Comparison of ENCODE assay signal across 20 cellular contexts in genomic region chr22:45262195-45262930, GRCh38. TPM values are rescaled to one million over a fixed set of nuclear protein-coding genes. Genes with fewer than 3 reads are reported as not detected.
A peak's percentile ranks its signal among the peaks of the same experiment; 100 is the strongest.
DNase-seq lines count a peak whose midpoint lies in the region; ATAC-seq, FAIRE-seq and TF ChIP-seq lines count a peak whose summit lies in the region.
"Had no signal": no experiment of that assay in that cellular context is flagged by ENCODE, and none has a peak within 500 bp of the region (broad histone marks: within the 10 kb centered on the region; RNA-seq: fewer than 3 reads in every experiment).

No MANE protein-coding gene starts in this region.

- CTCF ChIA-PET in GM12878 (lab: Yijun Ruan, JAX), result interaction anchor here (0.6 to 3.0 kb wide), 12 partner anchors 10 to 175 kb away, joined by 3 to 13 read pairs (median 4); no protein-coding TSS in a partner anchor
- CTCF ChIA-PET in WTC11 (lab: Charles Lee), result interaction anchor here (0.9 to 3.1 kb wide), 3 partner anchors 54 to 179 kb away, joined by 3 to 12 read pairs (median 3); no protein-coding TSS in a partner anchor

- TF ChIP-seq POLR2A in GM12878 (IDR thresholded peaks at IDR 0.05; ENCODE audit: low read depth, low read length), result no peak

- RAD21 ChIA-PET in GM12878 (lab: Charles Lee; ENCODE audit: unreplicated experiment), result interaction anchor here (0.5 to 3.4 kb wide), 11 partner anchors 16 to 176 kb away, joined by 3 to 28 read pairs (median 4); no protein-coding TSS in a partner anchor

- H3K4me3 ChIP-seq in GM12864 (ENCODE audit: low read depth, low read length) (peak overlapping the region; percentile 26), GM12878 (peak overlapping the region; percentile 26; the same call in 1 of the 2 replicates)
- H3K4me3 ChIP-seq: SK-N-MC, suprapubic skin had no signal

- no peak for FAIRE-seq in GM12878 (lab: Jason Lieb, UNC)

- in situ Hi-C loops in GM12878 (cut with MboI), result no loop called here

- 55% methylated on average over 13 of the region's 13 CpGs for WGBS in GM12878 (ENCODE audit: insufficient coverage, insufficient replicate concordance, low lambda C conversion rate, missing lambda C conversion rate)

- no peaks in the 10 kb centered on the region for H3K79me2 ChIP-seq in GM12878 (ENCODE audit: control insufficient read depth, insufficient read depth, low read length)

- H3K9me3 Mint-ChIP-seq in IgD-negative memory B cell (no peaks in the 10 kb centered on the region), WTC11 (peaks cover 7% of the 10 kb centered on the region)
- no peaks in the 10 kb centered on the region for H3K9me3 Mint-ChIP-seq in stimulated activated memory B cell treated with anti-CD40 and anti-IgM and Interleukin-4, amounts not matched to agents 10 μg/mL and 1 μg/mL and 100 μg/mL, for 72 hours

- H3K27ac ChIP-seq in GM12878 (ENCODE audit: control insufficient read depth, insufficient read depth), result peak overlapping the region; percentile 64; the same call in 1 of the 2 replicates
- H3K27ac ChIP-seq: SK-N-MC, suprapubic skin had no signal

- peak overlapping the region; percentile 89 for H3K4me2 ChIP-seq in GM12878 (ENCODE audit: control insufficient read depth, insufficient read depth)

- H3K27me3 Mint-ChIP-seq in IgD-negative memory B cell, result peaks cover 8% of the 10 kb centered on the region
- peaks cover 9% of the 10 kb centered on the region for H3K27me3 Mint-ChIP-seq in stimulated activated memory B cell treated with anti-CD40 and anti-IgM and Interleukin-4, amounts not matched to agents 10 μg/mL and 1 μg/mL and 100 μg/mL, for 72 hours
- H3K27me3 Mint-ChIP-seq in WTC11 (ENCODE audit: low read depth), result peaks cover 25% of the 10 kb centered on the region

- no peak for TF ChIP-seq EP300 in GM12878 (IDR thresholded peaks at IDR 0.05; ENCODE audit: borderline replicate concordance in 1 of 2, control insufficient read depth in 1 of 2, low read depth in 2 of 2, low read length in 2 of 2)

- no peak overlapping the region for H2AFZ ChIP-seq in GM12878 (ENCODE audit: control insufficient read depth, low read depth, low read length)

- H3K36me3 ChIP-seq in GM12878 (ENCODE audit: control insufficient read depth in 2 of 2, insufficient read depth in 2 of 2, low read length in 1 of 2), result no peaks in the 10 kb centered on the region
- H3K36me3 ChIP-seq: suprapubic skin had no signal

- H3K4me1 Mint-ChIP-seq in IgD-negative memory B cell (peaks cover 29 to 32% (median 30%) of the 10 kb centered on the region in 3 donors), WTC11 (peaks cover 14% of the 10 kb centered on the region)
- H3K4me1 Mint-ChIP-seq in stimulated activated memory B cell treated with anti-CD40 and anti-IgM and Interleukin-4, amounts not matched to agents 10 μg/mL and 1 μg/mL and 100 μg/mL, for 72 hours, result peaks cover 57% of the 10 kb centered on the region
- H3K4me1 Mint-ChIP-seq: endodermal cell had no signal

- peaks cover 34% of the 10 kb centered on the region for H3K4me1 ChIP-seq in GM12878 (ENCODE audit: control insufficient read depth, insufficient read depth, low read length)

- no peak for DNase-seq in GM12864 (ENCODE audit: low read depth)
- DNase-seq in GM12878 (ENCODE audit: low read depth, low spot score), result no peak
- no peak for DNase-seq in globus pallidus (ENCODE audit: low spot score)
- no peak for DNase-seq in WTC11 (ENCODE audit: low spot score)
- DNase-seq: activated CD4-positive, CD25-positive, alpha-beta regulatory T cell treated with anti-CD3 and anti-CD28 coated beads, Interleukin-2, amount 50 U/mL, for 72 hours; Calu3; endodermal cell; HFFc6; NCI-H748 treated with DMSO at 0.1 percent for 48 hours; occipital lobe had no signal

- H4K20me1 ChIP-seq in GM12878 (ENCODE audit: control insufficient read depth, insufficient read depth), result no peaks in the 10 kb centered on the region

- H3K36me3 Mint-ChIP-seq in IgD-negative memory B cell (no peaks in the 10 kb centered on the region), WTC11 (peaks cover 3% of the 10 kb centered on the region; the same call in 1 of the 2 replicates)
- no peaks in the 10 kb centered on the region for H3K36me3 Mint-ChIP-seq in stimulated activated memory B cell treated with anti-CD40 and anti-IgM and Interleukin-4, amounts not matched to agents 10 μg/mL and 1 μg/mL and 100 μg/mL, for 72 hours
- H3K36me3 Mint-ChIP-seq: activated naive CD8-positive, alpha-beta T cell had no signal

- POLR2A ChIA-PET in GM12878 (lab: Charles Lee) (interaction anchor here (1.0 to 1.5 kb wide), 3 partner anchors 10 to 27 kb away, joined by 3 to 6 read pairs (median 5); no protein-coding TSS in a partner anchor), WTC11 (lab: Charles Lee) (no interaction called here)

- H3K4me3 Mint-ChIP-seq in IgD-negative memory B cell (peak overlapping the region; percentile 67 to 94 (median 72)), WTC11 (no peak overlapping the region)
- peak overlapping the region; percentile 41 for H3K4me3 Mint-ChIP-seq in stimulated activated memory B cell treated with anti-CD40 and anti-IgM and Interleukin-4, amounts not matched to agents 10 μg/mL and 1 μg/mL and 100 μg/mL, for 72 hours
- H3K4me3 Mint-ChIP-seq: activated naive CD8-positive, alpha-beta T cell; endodermal cell; HFFc6 had no signal

- BruUV-seq in GM12878 (replicated peaks; lab: Mats Ljungman, UMichigan), result no TSS peak

- ATAC-seq in GM12878, result no peak; the same call in 2 of the 3 replicates
- no peak for ATAC-seq in stimulated activated memory B cell treated with anti-CD40 and anti-IgM and Interleukin-4, amounts not matched to agents 10 μg/mL and 1 μg/mL and 100 μg/mL, for 72 hours
- ATAC-seq in HG02884 (IDR thresholded peaks at IDR 0.05; ENCODE audit: unreplicated experiment), result no peak
- no peak for ATAC-seq in WTC11

- no peak for TF ChIP-seq RAD21 in GM12878 (IDR thresholded peaks at IDR 0.05; ENCODE audit: insufficient read depth, low read depth, low read length)

- no peak overlapping the region for H3K9ac ChIP-seq in GM12878 (ENCODE audit: control insufficient read depth, insufficient read depth, low read length)

- H3K27ac Mint-ChIP-seq in IgD-negative memory B cell (peak overlapping the region in 2 of 3 donors; percentile 23 to 82), WTC11 (no peak overlapping the region)
- H3K27ac Mint-ChIP-seq in stimulated activated memory B cell treated with anti-CD40 and anti-IgM and Interleukin-4, amounts not matched to agents 10 μg/mL and 1 μg/mL and 100 μg/mL, for 72 hours, result peak overlapping the region; percentile 76
- H3K27ac Mint-ChIP-seq: activated naive CD8-positive, alpha-beta T cell; endodermal cell; HFFc6 had no signal

- no peaks in the 10 kb centered on the region for H3K27me3 ChIP-seq in GM12878 (replicated peaks in 1 of 2; ENCODE audit: control insufficient read depth in 2 of 2, insufficient read depth in 2 of 2, low read length in 1 of 2)
- H3K27me3 ChIP-seq: suprapubic skin had no signal

- intact Hi-C loops in GM12878 (cut with micrococcal nuclease; ENCODE audit: unreplicated experiment), result loop anchor here (5.0 to 10.0 kb wide), 2 partner anchors 95 to 288 kb away; no protein-coding TSS in a partner anchor

- no peak for TF ChIP-seq CTCF in GM12864 (IDR thresholded peaks at IDR 0.05; ENCODE audit: low read depth, low read length, missing control alignments)
- no peak for TF ChIP-seq CTCF in GM12878 (IDR thresholded peaks at IDR 0.05 in 2 of 3, conservative IDR thresholded peaks at IDR 0.05 in 1 of 3; ENCODE audit: control insufficient read depth in 2 of 3, extremely low read depth in 1 of 3, insufficient read depth in 1 of 3, low read depth in 3 of 3, low read length in 3 of 3)
- TF ChIP-seq CTCF in WTC11 (IDR thresholded peaks at IDR 0.05), result no peak

- SMC1A ChIA-PET in GM12878 (lab: Charles Lee; ENCODE audit: uncharacterized antibody, unreplicated experiment), result interaction anchor here (0.9 to 3.6 kb wide), 10 partner anchors 7 to 160 kb away, joined by 3 to 32 read pairs (median 6); partner anchors contain the start of gene NUP50

- no peaks in the 10 kb centered on the region; the same call in 2 of the 3 replicates for H3K9me3 ChIP-seq in GM12878 (replicated peaks; ENCODE audit: control insufficient read depth, insufficient read depth, low read length)
- H3K9me3 ChIP-seq: suprapubic skin had no signal

RNA-seq across cellular contexts. Expression of gene KIAA0930, which starts 21.7 kb away (rescaled TPM):
- polyA plus RNA-seq in IgD-negative memory B cell, result 3.3 TPM
- total RNA-seq in GM12878 (2013; cell fraction: nucleolus; rRNA removed), result 25.3 and 27.5 TPM in 2 replicates
- total RNA-seq in GM12878 (2014; rRNA removed), result 99.8 and 102 TPM in 2 replicates
- 39.2 and 45.2 TPM in 2 replicates for total RNA-seq in GM12878 (2014; rRNA removed; fragmentation: Illumina TruSeq; extraction: Trizol)
- 125 and 127 TPM in 2 replicates for total RNA-seq in GM12878 (2021)
- 23.2 TPM for polyA plus RNA-seq in GM12878 (2011; ENCODE audit: low read depth)
- polyA plus RNA-seq in GM12878 (2011; rRNA removed), result 38.7 and 58.2 TPM in 2 replicates
- polyA plus RNA-seq in GM12878 (2011; cell fraction: cytosol; rRNA removed), result 79.0 and 81.0 TPM in 2 replicates
- 65.6 and 80.7 TPM in 2 replicates for polyA plus RNA-seq in GM12878 (2011; cell fraction: nucleus; rRNA removed)
- polyA plus RNA-seq in GM12878 (2012), result 57.8 and 60.4 TPM in 2 replicates
- 13.4 and 47.4 TPM in 2 replicates for polyA plus RNA-seq in GM12878 (2014; fragmentation: Illumina TruSeq; extraction: Trizol)
- 1 to 10 TPM; 3.6 to 9.2 TPM for polyA plus RNA-seq in GM12878 (2014; fragmentation: Nextera tagmentation; extraction: Ambion mirVana)
- polyA plus RNA-seq in GM12878 (2014; rRNA removed), result 114 and 120 TPM in 2 replicates
- 10 to 100 TPM; 14.2 to 16.3 TPM for polyA plus RNA-seq in GM12878 (2016; fragmentation: Nextera tagmentation; extraction: Ambion mirVana)
- 26.4 and 47.9 TPM in 2 replicates for polyA minus RNA-seq in GM12878 (2011; rRNA and poly(A)+ RNA removed)
- polyA minus RNA-seq in GM12878 (2011; cell fraction: cytosol; rRNA and poly(A)+ RNA removed), result 20.2 and 21.9 TPM in 2 replicates
- polyA minus RNA-seq in GM12878 (2011; cell fraction: nucleus; rRNA and poly(A)+ RNA removed), result 10.3 and 17.9 TPM in 2 replicates
- total RNA-seq in WTC11 (2021), result 53.2 to 62.1 TPM (median 57.6 TPM) in 3 replicates

RNA-seq across cellular contexts. Expression of gene UPK3A, which starts 22.4 kb away (rescaled TPM):
- polyA plus RNA-seq in IgD-negative memory B cell, result 1.5 TPM
- not detected in 2 replicates for total RNA-seq in GM12878 (2013; cell fraction: nucleolus; rRNA removed)
- total RNA-seq in GM12878 (2014; rRNA removed), result not detected in 2 replicates
- not detected in 2 replicates for total RNA-seq in GM12878 (2014; rRNA removed; fragmentation: Illumina TruSeq; extraction: Trizol)
- not detected in 2 replicates for total RNA-seq in GM12878 (2021)
- not detected for polyA plus RNA-seq in GM12878 (2011; ENCODE audit: low read depth)
- polyA plus RNA-seq in GM12878 (2011; rRNA removed), result not detected in 2 replicates
- polyA plus RNA-seq in GM12878 (2011; cell fraction: cytosol; rRNA removed), result not detected in 2 replicates
- not detected in 2 replicates for polyA plus RNA-seq in GM12878 (2011; cell fraction: nucleus; rRNA removed)
- 0.18 TPM in 1 of 2 replicates, not detected in the other for polyA plus RNA-seq in GM12878 (2012)
- not detected in 2 replicates for polyA plus RNA-seq in GM12878 (2014; fragmentation: Illumina TruSeq; extraction: Trizol)
- not detected for polyA plus RNA-seq in GM12878 (2014; fragmentation: Nextera tagmentation; extraction: Ambion mirVana)
- polyA plus RNA-seq in GM12878 (2014; rRNA removed), result not detected in 2 replicates
- not detected for polyA plus RNA-seq in GM12878 (2016; fragmentation: Nextera tagmentation; extraction: Ambion mirVana)
- not detected in 2 replicates for polyA minus RNA-seq in GM12878 (2011; rRNA and poly(A)+ RNA removed)
- not detected in 2 replicates for polyA minus RNA-seq in GM12878 (2011; cell fraction: cytosol; rRNA and poly(A)+ RNA removed)
- polyA minus RNA-seq in GM12878 (2011; cell fraction: nucleus; rRNA and poly(A)+ RNA removed), result not detected in 2 replicates
- 0.23 to 0.62 TPM (median 0.37 TPM) in 3 replicates for total RNA-seq in WTC11 (2021)
- total RNA-seq: activated CD8-positive, alpha-beta memory T cell treated with anti-CD3 and anti-CD28 coated beads for 36 hours; Calu3; endodermal cell; G401; HFFc6; occipital lobe; right cardiac atrium; suprapubic skin had no signal
- polyA plus RNA-seq: liver, right cardiac atrium had no signal

RNA-seq across cellular contexts. Expression of gene FAM118A, which starts 47.4 kb away (rescaled TPM):
- polyA plus RNA-seq in IgD-negative memory B cell, result 24.0 TPM
- total RNA-seq in GM12878 (2013; cell fraction: nucleolus; rRNA removed), result 527 and 548 TPM in 2 replicates
- total RNA-seq in GM12878 (2014; rRNA removed), result 59.2 and 69.5 TPM in 2 replicates
- 53.0 and 54.0 TPM in 2 replicates for total RNA-seq in GM12878 (2014; rRNA removed; fragmentation: Illumina TruSeq; extraction: Trizol)
- total RNA-seq in GM12878 (2021), result 44.6 and 63.1 TPM in 2 replicates
- polyA plus RNA-seq in GM12878 (2011; ENCODE audit: low read depth), result 93.5 TPM
- 332 and 365 TPM in 2 replicates for polyA plus RNA-seq in GM12878 (2011; rRNA removed)
- 197 and 240 TPM in 2 replicates for polyA plus RNA-seq in GM12878 (2011; cell fraction: cytosol; rRNA removed)
- polyA plus RNA-seq in GM12878 (2011; cell fraction: nucleus; rRNA removed), result 1,350 and 1,445 TPM in 2 replicates
- polyA plus RNA-seq in GM12878 (2012), result 117 and 140 TPM in 2 replicates
- 66.3 and 73.8 TPM in 2 replicates for polyA plus RNA-seq in GM12878 (2014; fragmentation: Illumina TruSeq; extraction: Trizol)
- polyA plus RNA-seq in GM12878 (2014; fragmentation: Nextera tagmentation; extraction: Ambion mirVana), result 10 to 100 TPM; 17.4 to 20.1 TPM
- 125 and 126 TPM in 2 replicates for polyA plus RNA-seq in GM12878 (2014; rRNA removed)
- polyA plus RNA-seq in GM12878 (2016; fragmentation: Nextera tagmentation; extraction: Ambion mirVana), result 10 to 100 TPM; 41.7 to 44.1 TPM
- polyA minus RNA-seq in GM12878 (2011; rRNA and poly(A)+ RNA removed), result 53.4 and 81.5 TPM in 2 replicates
- polyA minus RNA-seq in GM12878 (2011; cell fraction: cytosol; rRNA and poly(A)+ RNA removed), result 15.4 and 18.0 TPM in 2 replicates
- polyA minus RNA-seq in GM12878 (2011; cell fraction: nucleus; rRNA and poly(A)+ RNA removed), result 94.8 and 121 TPM in 2 replicates
- total RNA-seq in WTC11 (2021), result 20.7 to 21.6 TPM (median 21.3 TPM) in 3 replicates
